9 cellular contexts compared by ENCODE assay signal in the genomic region with DNA sequence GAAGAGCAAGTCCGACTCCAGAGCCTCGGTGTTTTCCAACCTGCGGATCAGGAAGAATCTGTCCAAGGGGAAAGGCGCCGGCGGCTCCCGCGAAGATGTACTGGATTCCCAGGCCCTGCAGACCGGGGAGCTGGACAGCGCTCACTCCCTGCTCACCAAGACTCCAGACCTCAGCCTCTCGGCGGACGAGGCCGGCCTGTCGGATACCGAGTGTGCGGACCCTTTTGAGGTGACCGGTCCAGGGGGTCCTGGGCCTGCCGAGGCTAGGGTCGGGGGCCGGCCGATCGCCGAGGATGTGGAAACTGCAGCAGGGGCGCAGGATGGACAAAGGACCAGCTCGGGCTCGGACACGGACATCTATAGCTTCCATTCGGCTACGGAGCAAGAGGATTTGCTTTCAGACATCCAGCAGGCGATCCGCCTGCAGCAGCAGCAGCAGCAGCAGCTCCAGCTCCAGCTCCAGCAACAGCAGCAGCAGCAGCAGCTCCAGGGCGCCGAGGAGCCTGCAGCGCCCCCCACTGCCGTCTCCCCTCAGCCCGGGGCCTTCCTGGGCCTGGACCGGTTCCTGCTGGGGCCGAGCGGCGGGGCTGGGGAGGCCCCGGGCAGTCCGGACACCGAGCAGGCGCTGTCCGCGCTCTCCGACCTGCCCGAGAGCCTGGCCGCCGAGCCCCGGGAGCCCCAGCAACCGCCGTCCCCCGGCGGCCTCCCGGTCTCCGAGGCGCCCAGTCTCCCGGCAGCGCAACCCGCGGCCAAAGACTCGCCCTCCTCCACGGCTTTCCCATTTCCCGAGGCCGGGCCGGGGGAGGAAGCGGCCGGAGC. TPM values are rescaled to one million over a fixed set of nuclear protein-coding genes. Genes with fewer than 3 reads are reported as not detected.
A peak's percentile ranks its signal among the peaks of the same experiment; 100 is the strongest.
DNase-seq lines count a peak whose midpoint lies in the region; ATAC-seq and TF ChIP-seq lines count a peak whose summit lies in the region.
"Had no signal": no experiment of that assay in that cellular context is flagged by ENCODE, and none has a peak within 500 bp of the region (broad histone marks: within the 10 kb centered on the region; RNA-seq: fewer than 3 reads in every experiment).

No MANE protein-coding gene starts in this region.

- peaks cover 6% of the 10 kb centered on the region for H3K4me1 ChIP-seq in endodermal cell (ENCODE audit: control insufficient read depth, insufficient read depth, low read length)

- no peak for TF ChIP-seq CTCF in Calu3 (IDR thresholded peaks at IDR 0.05; ENCODE audit: unreplicated experiment)
- TF ChIP-seq CTCF in endodermal cell (conservative IDR thresholded peaks at IDR 0.05): peak; percentile 63

- intact Hi-C loops in Calu3 (cut with micrococcal nuclease; ENCODE audit: unreplicated experiment): no loop called here

- peak overlapping the region; percentile 65 for H3K27ac ChIP-seq in endodermal cell (ENCODE audit: low read depth, low read length)

- peak overlapping the region; percentile 50 for H3K9ac ChIP-seq in endodermal cell (ENCODE audit: extremely low read depth, low read length, poor library complexity, severe bottlenecking)

- H3K36me3 Mint-ChIP-seq in Calu3 (ENCODE audit: insufficient read depth, unreplicated experiment) (peaks cover 5% of the 10 kb centered on the region), endodermal cell (ENCODE audit: low read depth) (peaks cover 3% of the 10 kb centered on the region)

- H3K4me3 ChIP-seq in endodermal cell (ENCODE audit: low read length): peak overlapping the region; percentile 90

- no TSS peak for BruUV-seq in Calu3 (replicated peaks; lab: Mats Ljungman, UMichigan)

- H3K9me3 Mint-ChIP-seq in Calu3 (ENCODE audit: low read depth, unreplicated experiment) (no peaks in the 10 kb centered on the region), endodermal cell (no peaks in the 10 kb centered on the region)

- H3K4me3 Mint-ChIP-seq in Calu3 (ENCODE audit: low read depth, unreplicated experiment) (peak overlapping the region; percentile 42), endodermal cell (peak overlapping the region; percentile 78)

- H3K27me3 Mint-ChIP-seq in Calu3 (ENCODE audit: unreplicated experiment) (no peaks in the 10 kb centered on the region), endodermal cell (ENCODE audit: insufficient read depth) (peaks cover 22% of the 10 kb centered on the region)

- H3K4me1 Mint-ChIP-seq in Calu3 (ENCODE audit: low read depth, unreplicated experiment): no peaks in the 10 kb centered on the region
- H3K4me1 Mint-ChIP-seq in endodermal cell: peaks cover 28% of the 10 kb centered on the region

- WGBS in endodermal cell (ENCODE audit: insufficient coverage in 1 of 2, insufficient read length in 1 of 2), 2 experiments: 0% methylated on average over 22 to 70 of the region's 70 CpGs

- no peak for DNase-seq in Calu3
- peak; percentile 27 for DNase-seq in NCI-H1694 treated with DMSO at 0.1 percent for 48 hours (lab: John Stamatoyannopoulos, UW)
- DNase-seq in endodermal cell: peak; percentile 80
- DNase-seq in myocyte (ENCODE audit: low read depth): peak; percentile 80
- no peak for DNase-seq in DMS153 treated with DMSO at 0.1 percent for 48 hours (lab: John Stamatoyannopoulos, UW; ENCODE audit: unreplicated experiment)
- no peak for DNase-seq in activated CD4-positive, alpha-beta T cell treated with anti-CD3 and anti-CD28 coated beads, Interleukin-2, amount 50 U/mL, for 48 hours
- no peak for DNase-seq in inferior parietal cortex (ENCODE audit: extremely low spot score)

- H3K27ac Mint-ChIP-seq in Calu3 (ENCODE audit: unreplicated experiment): no peak overlapping the region
- H3K27ac Mint-ChIP-seq in endodermal cell: no peak overlapping the region

- H3K9me3 ChIP-seq in endodermal cell (ENCODE audit: control insufficient read depth, low read length): no peaks in the 10 kb centered on the region

- H3K27me3 ChIP-seq in endodermal cell (ENCODE audit: control insufficient read depth, insufficient read depth, low read length, poor library complexity, severe bottlenecking): no peaks in the 10 kb centered on the region

- peaks cover 20% of the 10 kb centered on the region for H3K36me3 ChIP-seq in endodermal cell (ENCODE audit: control insufficient read depth, insufficient read depth, low read length)

- CTCF ChIA-PET in Calu3 (lab: Charles Lee): no interaction called here

- ATAC-seq in GM19467 (IDR thresholded peaks at IDR 0.05; ENCODE audit: unreplicated experiment): no peak

RNA-seq across cellular contexts. Expression of a gene that starts 0.8 kb away (rescaled TPM):
- 0.12 TPM in 1 of 2 replicates, not detected in the other for total RNA-seq in Calu3 (2022)
- 10 to 100 TPM; 26.9 to 27.2 TPM for total RNA-seq in endodermal cell
- 15.9 TPM for polyA plus RNA-seq in endodermal cell (2013, experiment 1 of 2)
- 17.4 TPM for polyA plus RNA-seq in endodermal cell (2013, experiment 2 of 2)
- total RNA-seq in myocyte: 1.1 and 2.4 TPM in 2 replicates
- 4.4 TPM for polyA plus RNA-seq in myocyte (2012)
- total RNA-seq: liver had no signal

Comparison
In these comparisons a context has a peak if more than half of its experiments do, and no peak if none do; other contexts are left out.
1. DNase-seq: peak in NCI-H1694 treated with DMSO at 0.1 percent for 48 hours (single experiment), endodermal cell (single experiment) and myocyte (single experiment); none in Calu3 (single experiment), DMS153 treated with DMSO at 0.1 percent for 48 hours (single experiment), activated CD4-positive, alpha-beta T cell treated with anti-CD3 and anti-CD28 coated beads, Interleukin-2, amount 50 U/mL, for 48 hours (0 of 2) and inferior parietal cortex (single experiment).